ENCODE assay signal across 8 cellular contexts in the genomic region with DNA sequence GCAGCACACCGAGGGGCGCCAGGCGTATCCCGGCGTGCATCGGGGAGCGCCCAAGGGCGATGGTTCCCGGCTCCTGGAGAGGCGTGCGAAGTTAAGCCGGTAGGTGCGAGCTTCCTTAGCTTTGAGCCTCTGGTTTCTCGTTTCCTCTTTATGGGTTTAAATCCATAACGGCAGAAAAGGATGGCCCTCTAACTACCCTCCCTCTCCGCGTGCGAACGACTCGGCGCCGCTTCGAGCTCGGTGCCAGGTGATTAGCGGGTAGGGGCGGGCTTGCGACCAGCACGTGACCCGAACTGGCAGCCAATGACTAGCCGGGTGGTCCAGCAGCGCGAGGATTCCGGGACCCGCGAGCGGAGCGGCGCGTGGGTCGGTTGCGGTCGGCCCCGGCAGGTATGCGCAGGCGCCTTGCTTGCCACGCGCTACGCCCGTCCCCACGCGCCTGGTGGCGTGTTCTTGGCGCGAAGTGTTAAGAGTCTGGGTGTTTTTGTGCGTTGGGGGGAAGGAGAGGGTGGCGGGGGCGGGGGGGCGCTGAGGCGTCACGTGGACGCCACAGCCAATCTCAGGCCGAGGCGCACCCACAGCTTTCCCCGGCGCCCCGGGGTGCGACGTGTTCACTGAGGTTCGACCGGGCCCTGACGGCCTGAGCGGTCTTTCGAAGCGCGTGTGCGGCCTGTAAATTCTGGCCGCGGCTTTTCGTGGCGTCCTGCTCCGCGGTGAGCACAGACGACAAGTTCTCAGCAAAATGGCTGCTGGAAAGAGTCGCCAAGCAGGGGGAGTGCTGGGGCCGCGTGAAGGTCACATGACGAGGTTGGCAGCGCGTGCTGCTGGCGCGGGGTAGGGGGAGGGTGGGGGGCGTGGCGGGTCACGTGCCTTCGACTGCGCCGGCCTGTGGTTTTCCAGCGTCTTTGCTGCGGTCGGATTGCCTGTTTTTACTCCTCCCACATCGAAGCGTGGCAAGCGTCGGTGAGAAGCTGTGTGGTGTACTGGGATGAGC. TPM values are rescaled to one million over a fixed set of nuclear protein-coding genes. Genes with fewer than 3 reads are reported as not detected.
DNase-seq lines count a peak whose midpoint lies in the region; ATAC-seq and TF ChIP-seq lines count a peak whose summit lies in the region.

No MANE protein-coding gene starts in this region.

- ATAC-seq in natural killer cell (peak; percentile 80 to 84 (median 82)), HG03135 (IDR thresholded peaks at IDR 0.05; ENCODE audit: unreplicated experiment) (no peak)

- H3K27me3 Mint-ChIP-seq in natural killer cell (ENCODE audit: low read depth in 2 of 2): no peaks in the 10 kb centered on the region

- H3K27ac Mint-ChIP-seq in natural killer cell: peak overlapping the region; percentile 68 to 84

- no peaks in the 10 kb centered on the region for H3K36me3 Mint-ChIP-seq in natural killer cell

- H3K4me3 ChIP-seq in fibroblast of pulmonary artery (replicated peaks; ENCODE audit: low read depth, low read length): peak overlapping the region; percentile 59

- DNase-seq in ELR (ENCODE audit: low read depth) (peak; percentile 69), KBM-7 (peak; percentile 16), SHP77 (lab: John Stamatoyannopoulos, UW) (peak; percentile 88 to 90), fibroblast of pulmonary artery (ENCODE audit: low read depth) (peak; percentile 88), natural killer cell (peak; percentile 65)
- peak; percentile 93 for DNase-seq in activated effector memory CD4-positive, alpha-beta T cell treated with anti-CD3 and anti-CD28 coated beads, Interleukin-2, amount 50 U/mL, for 16 hours
- peak; percentile 48 to 75 for DNase-seq in stimulated activated CD8-positive, alpha-beta memory T cell treated with anti-CD3 and anti-CD28 coated beads, Interleukin-7, amount 100 ng/mL, for 48 hours (ENCODE audit: extremely low read depth in 1 of 2, low read depth in 1 of 2)

- peaks cover 10 to 16% of the 10 kb centered on the region in 2 donors for H3K4me1 Mint-ChIP-seq in natural killer cell

- in situ Hi-C loops in KBM-7 (cut with MboI; ENCODE audit: low pct_unique_long_range_greater_than_20kb, low sequenced_read_pairs): no loop called here

- H3K4me3 Mint-ChIP-seq in natural killer cell: peak overlapping the region; percentile 78

- no peak for TF ChIP-seq CTCF in fibroblast of pulmonary artery (IDR thresholded peaks at IDR 0.05; ENCODE audit: low read length, missing control alignments)
- no peak for TF ChIP-seq CTCF in natural killer cell (IDR thresholded peaks at IDR 0.05)

- no peaks in the 10 kb centered on the region for H3K9me3 Mint-ChIP-seq in natural killer cell

- intact Hi-C loops in natural killer cell (cut with micrococcal nuclease): loop anchor here (5.0 kb wide), 1 partner anchor 36 kb away; no protein-coding TSS in a partner anchor

RNA-seq across cellular contexts. Expression of a gene that starts 38.7 kb away (rescaled TPM):
- total RNA-seq in natural killer cell: 10 to 100 TPM; 54.9 to 75.0 (median 71.3) TPM

Comparison
In these comparisons a context has a peak if more than half of its experiments do, and no peak if none do; other contexts are left out.
1. DNase-seq: peak in every context shown above with its lines; median percentile 93 in activated effector memory CD4-positive, alpha-beta T cell treated with anti-CD3 and anti-CD28 coated beads, Interleukin-2, amount 50 U/mL, for 16 hours; 89 in SHP77; 88 in fibroblast of pulmonary artery; 69 in ELR; 65 in natural killer cell; 62 in stimulated activated CD8-positive, alpha-beta memory T cell treated with anti-CD3 and anti-CD28 coated beads, Interleukin-7, amount 100 ng/mL, for 48 hours; 16 in KBM-7.